9 cellular contexts compared by ENCODE assay signal in genomic region chr16:23826528-23827244, GRCh38. TPM values are rescaled to one million over a fixed set of nuclear protein-coding genes. Genes with fewer than 3 reads are reported as not detected.
DNase-seq lines count a peak whose midpoint lies in the region; ATAC-seq lines count a peak whose summit lies in the region.
"Had no signal": no experiment of that assay in that cellular context is flagged by ENCODE, and none has a peak within 500 bp of the region (broad histone marks: within the 10 kb centered on the region; RNA-seq: fewer than 3 reads in every experiment).

No MANE protein-coding gene starts in this region.

- in situ Hi-C loops in HAP-1 (cut with MboI; ENCODE audit: low sequenced_read_pairs) = no loop called here

- peak; percentile 63 for DNase-seq in CMK (ENCODE audit: low read depth)
- DNase-seq in Kasumi-1 (lab: John Stamatoyannopoulos, UW) = peak; percentile 59 to 76
- no peak for DNase-seq in central memory CD8-positive, alpha-beta T cell (ENCODE audit: low spot score in 2 of 2)
- no peak for DNase-seq in stimulated activated CD4-positive, alpha-beta T cell treated with anti-CD3 and anti-CD28 coated beads, Interleukin-2, amount 100 ng/mL, for 24 hours
- no peak for DNase-seq in HAP-1 (ENCODE audit: low spot score in 2 of 2)
- DNase-seq in SK-N-DZ (ENCODE audit: low spot score) = no peak
- DNase-seq in stimulated activated CD4-positive, alpha-beta T cell treated with anti-CD3 and anti-CD28 coated beads, Interleukin-4, amount 100 ng/mL, for 24 hours = no peak
- DNase-seq: NCI-H2029 had no signal

- H3K4me3 Mint-ChIP-seq in central memory CD8-positive, alpha-beta T cell = peak overlapping the region; percentile 55

- H3K27me3 ChIP-seq in HAP-1 (ENCODE audit: low read depth) = no peaks in the 10 kb centered on the region; the same call in 1 of the 2 replicates

- H3K4me1 ChIP-seq in HAP-1 = no peaks in the 10 kb centered on the region

- H3K36me3 Mint-ChIP-seq in central memory CD8-positive, alpha-beta T cell (ENCODE audit: insufficient read depth) = peaks cover 1% of the 10 kb centered on the region

- H3K9me3 Mint-ChIP-seq in central memory CD8-positive, alpha-beta T cell = no peaks in the 10 kb centered on the region

- H3K4me3 ChIP-seq in HAP-1 = no peak overlapping the region

- peak overlapping the region; percentile 91 for H3K27ac Mint-ChIP-seq in central memory CD8-positive, alpha-beta T cell (ENCODE audit: low read depth)

- H3K27me3 Mint-ChIP-seq in central memory CD8-positive, alpha-beta T cell = no peaks in the 10 kb centered on the region

- H3K9me3 ChIP-seq in HAP-1 = no peaks in the 10 kb centered on the region

- peak; percentile 68 for ATAC-seq in GM21360 (IDR thresholded peaks at IDR 0.05; ENCODE audit: unreplicated experiment)
- ATAC-seq in central memory CD8-positive, alpha-beta T cell (replicated peaks; ENCODE audit: extremely low read depth, poor library complexity, severe bottlenecking) = peak; percentile 87

- peaks cover 39% of the 10 kb centered on the region for H3K4me1 Mint-ChIP-seq in central memory CD8-positive, alpha-beta T cell

- H3K36me3 ChIP-seq in HAP-1 (replicated peaks) = no peaks in the 10 kb centered on the region

RNA-seq across cellular contexts. Expression of gene PRKCB, which starts 9.1 kb away (rescaled TPM):
- 0.06 and 0.10 TPM in 2 replicates for polyA plus RNA-seq in SK-N-DZ (2014; cell fraction: cytosol; rRNA removed)
- 0.14 TPM in 1 of 2 replicates, not detected in the other for polyA plus RNA-seq in SK-N-DZ (2014; cell fraction: nucleus; rRNA removed)

Comparison
In these comparisons a context has a peak if more than half of its experiments do, and no peak if none do; other contexts are left out.
1. DNase-seq: peak in CMK (single experiment) and Kasumi-1 (2 of 2); none in central memory CD8-positive, alpha-beta T cell (0 of 2), stimulated activated CD4-positive, alpha-beta T cell treated with anti-CD3 and anti-CD28 coated beads, Interleukin-2, amount 100 ng/mL, for 24 hours (0 of 2), HAP-1 (0 of 2), SK-N-DZ (single experiment) and stimulated activated CD4-positive, alpha-beta T cell treated with anti-CD3 and anti-CD28 coated beads, Interleukin-4, amount 100 ng/mL, for 24 hours (single experiment).